ENCODE assay signal across 10 cellular contexts in the genomic region with DNA sequence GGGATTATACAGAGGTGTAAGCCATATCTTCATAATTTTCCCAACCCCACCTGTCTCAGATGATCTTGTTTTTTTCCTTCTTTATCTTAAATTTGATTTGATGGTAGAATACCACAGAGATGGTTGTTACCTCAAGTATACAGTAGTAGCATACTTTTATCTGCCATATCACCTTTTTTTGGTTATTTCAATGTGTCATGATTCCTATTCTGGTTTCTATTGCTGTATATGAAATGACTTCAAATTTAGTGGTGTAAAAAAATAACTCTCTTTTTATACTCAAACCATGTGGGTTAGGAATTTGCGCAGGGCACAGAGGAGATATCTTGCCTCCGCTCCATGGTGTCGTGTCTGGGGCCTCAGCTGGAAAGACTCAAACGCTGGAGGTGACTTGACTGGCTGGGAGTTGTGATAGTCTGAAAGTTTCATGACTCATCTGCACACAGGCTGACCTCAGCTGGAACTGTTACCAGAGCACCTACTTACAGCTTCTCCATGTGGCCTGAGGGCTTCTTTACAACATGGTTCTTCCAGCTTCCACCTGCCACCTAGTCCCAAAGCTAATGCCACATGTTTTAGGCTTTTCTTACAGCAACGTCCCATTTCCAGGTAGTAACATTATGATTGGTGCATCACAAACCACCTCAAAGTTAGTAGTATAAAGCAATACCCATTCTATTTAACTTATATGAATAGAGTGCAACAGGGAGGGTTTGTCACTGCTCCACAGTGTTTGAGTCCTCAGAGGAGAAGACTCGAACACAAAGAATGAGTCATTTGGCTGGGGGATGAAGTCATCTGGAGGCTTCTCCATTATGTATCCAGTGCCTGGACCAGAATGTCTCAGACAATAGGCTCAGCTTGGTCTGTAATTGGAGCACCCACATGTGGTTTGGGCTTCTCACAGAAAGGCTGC.
DNase-seq lines count a peak whose midpoint lies in the region; ATAC-seq and TF ChIP-seq lines count a peak whose summit lies in the region.
"Had no signal": no experiment of that assay in that cellular context is flagged by ENCODE, and none has a peak within 500 bp of the region (broad histone marks: within the 10 kb centered on the region; RNA-seq: fewer than 3 reads in every experiment).

No MANE protein-coding gene starts in this region.

- no peaks in the 10 kb centered on the region for H3K27me3 Mint-ChIP-seq in activated T-cell treated with anti-CD3 and anti-CD28 coated beads, Interleukin-2, amount 50 U/mL, for 4 hours (ENCODE audit: low read depth)
- no peaks in the 10 kb centered on the region for H3K27me3 Mint-ChIP-seq in WTC11 (ENCODE audit: low read depth)

- POLR2A ChIA-PET in WTC11 (lab: Charles Lee): no interaction called here

- H3K9me3 Mint-ChIP-seq in activated T-cell treated with anti-CD3 and anti-CD28 coated beads, Interleukin-2, amount 50 U/mL, for 4 hours: no peaks in the 10 kb centered on the region
- no peaks in the 10 kb centered on the region for H3K9me3 Mint-ChIP-seq in stimulated activated effector memory CD8-positive, alpha-beta T cell treated with anti-CD3 and anti-CD28 coated beads, Interleukin-12 subunit alpha, Interleukin-12 subunit beta, amount 100 ng/mL, for 72 hours
- no peaks in the 10 kb centered on the region for H3K9me3 Mint-ChIP-seq in WTC11
- H3K9me3 Mint-ChIP-seq: activated T-helper 1 cell treated with anti-CD3 and anti-CD28 coated beads, Interleukin-12 subunit alpha, Interleukin-12 subunit beta, Interleukin-2, Interleukin-4 antibody, amounts not matched to agents 30 ng/mL and 10 ng/mL and 1 ng/mL, durations not matched to agents 14 hours and 24 hours and 36 hours had no signal

- TF ChIP-seq CTCF in WTC11 (IDR thresholded peaks at IDR 0.05): no peak

- ATAC-seq in activated T-cell treated with anti-CD3 and anti-CD28 coated beads, Interleukin-2, amount 50 U/mL, for 4 hours: peak; percentile 63 to 77
- ATAC-seq in stimulated activated effector memory CD8-positive, alpha-beta T cell treated with anti-CD3 and anti-CD28 coated beads, Interleukin-12 subunit alpha, Interleukin-12 subunit beta, amount 100 ng/mL, for 72 hours: peak; percentile 88
- no peak for ATAC-seq in WTC11
- ATAC-seq in GM19328 (IDR thresholded peaks at IDR 0.05; ENCODE audit: unreplicated experiment): no peak

- peak overlapping the region; percentile 24 for H3K27ac Mint-ChIP-seq in stimulated activated effector memory CD8-positive, alpha-beta T cell treated with anti-CD3 and anti-CD28 coated beads, Interleukin-12 subunit alpha, Interleukin-12 subunit beta, amount 100 ng/mL, for 72 hours
- no peak overlapping the region for H3K27ac Mint-ChIP-seq in WTC11
- H3K27ac Mint-ChIP-seq: activated T-helper 1 cell treated with anti-CD3 and anti-CD28 coated beads, Interleukin-12 subunit alpha, Interleukin-12 subunit beta, Interleukin-2, Interleukin-4 antibody, amounts not matched to agents 30 ng/mL and 10 ng/mL and 1 ng/mL, durations not matched to agents 14 hours and 24 hours and 36 hours had no signal

- CTCF ChIA-PET in WTC11 (lab: Charles Lee): no interaction called here

- H3K4me3 Mint-ChIP-seq in activated T-cell treated with anti-CD3 and anti-CD28 coated beads, Interleukin-2, amount 50 U/mL, for 4 hours: no peak overlapping the region
- no peak overlapping the region for H3K4me3 Mint-ChIP-seq in stimulated activated effector memory CD8-positive, alpha-beta T cell treated with anti-CD3 and anti-CD28 coated beads, Interleukin-12 subunit alpha, Interleukin-12 subunit beta, amount 100 ng/mL, for 72 hours
- H3K4me3 Mint-ChIP-seq in WTC11: no peak overlapping the region
- H3K4me3 Mint-ChIP-seq: activated T-helper 1 cell treated with anti-CD3 and anti-CD28 coated beads, Interleukin-12 subunit alpha, Interleukin-12 subunit beta, Interleukin-2, Interleukin-4 antibody, amounts not matched to agents 30 ng/mL and 10 ng/mL and 1 ng/mL, durations not matched to agents 14 hours and 24 hours and 36 hours had no signal

- intact Hi-C loops in head of caudate nucleus (cut with DNase I): no loop called here

- no peaks in the 10 kb centered on the region for H3K36me3 Mint-ChIP-seq in activated T-cell treated with anti-CD3 and anti-CD28 coated beads, Interleukin-2, amount 50 U/mL, for 4 hours (ENCODE audit: insufficient read depth)
- no peaks in the 10 kb centered on the region for H3K36me3 Mint-ChIP-seq in stimulated activated effector memory CD8-positive, alpha-beta T cell treated with anti-CD3 and anti-CD28 coated beads, Interleukin-12 subunit alpha, Interleukin-12 subunit beta, amount 100 ng/mL, for 72 hours
- no peaks in the 10 kb centered on the region for H3K36me3 Mint-ChIP-seq in WTC11

- DNase-seq in activated T-cell treated with anti-CD3 and anti-CD28 coated beads, Interleukin-2, amount 50 U/mL, for 4 hours: no peak
- no peak for DNase-seq in activated T-cell treated with anti-CD3 and anti-CD28 coated beads, Interleukin-2, amount 50 U/mL, for 1 hour
- DNase-seq in NCI-H2107 treated with DMSO at 0.1 percent for 48 hours (lab: John Stamatoyannopoulos, UW; ENCODE audit: unreplicated experiment) (peak; percentile 71), dedifferentiated amniotic fluid mesenchymal stem cell (ENCODE audit: extremely low spot score) (peak; percentile 63), WTC11 (ENCODE audit: low spot score) (no peak), head of caudate nucleus (no peak)
- no peak for DNase-seq in stimulated activated effector memory CD8-positive, alpha-beta T cell treated with anti-CD3 and anti-CD28 coated beads, Interleukin-12 subunit alpha, Interleukin-12 subunit beta, amount 100 ng/mL, for 72 hours (ENCODE audit: low spot score in 2 of 2)
- DNase-seq: NCI-H1694 had no signal

- no peaks in the 10 kb centered on the region for H3K4me1 Mint-ChIP-seq in activated T-cell treated with anti-CD3 and anti-CD28 coated beads, Interleukin-2, amount 50 U/mL, for 4 hours (ENCODE audit: low read depth)
- peaks cover 7% of the 10 kb centered on the region for H3K4me1 Mint-ChIP-seq in stimulated activated effector memory CD8-positive, alpha-beta T cell treated with anti-CD3 and anti-CD28 coated beads, Interleukin-12 subunit alpha, Interleukin-12 subunit beta, amount 100 ng/mL, for 72 hours
- H3K4me1 Mint-ChIP-seq in WTC11: no peaks in the 10 kb centered on the region

TF ChIP-seq in WTC11, 78 proteins besides CTCF, POLR2A, EP300 and RAD21:
- TF ChIP-seq TEAD1 (CRISPR knock-in tag; IDR thresholded peaks at IDR 0.05) (no peak), ZNF232 (CRISPR knock-in tag; IDR thresholded peaks at IDR 0.05) (no peak), GABPB1 (CRISPR knock-in tag; IDR thresholded peaks at IDR 0.05) (no peak), GTF2I (CRISPR knock-in tag; conservative IDR thresholded peaks at IDR 0.05) (no peak), SMAD3 (CRISPR knock-in tag; IDR thresholded peaks at IDR 0.05; ENCODE audit: borderline replicate concordance) (no peak), ETV6 (CRISPR knock-in tag; IDR thresholded peaks at IDR 0.05) (no peak)
- TF ChIP-seq, protein P1, sequence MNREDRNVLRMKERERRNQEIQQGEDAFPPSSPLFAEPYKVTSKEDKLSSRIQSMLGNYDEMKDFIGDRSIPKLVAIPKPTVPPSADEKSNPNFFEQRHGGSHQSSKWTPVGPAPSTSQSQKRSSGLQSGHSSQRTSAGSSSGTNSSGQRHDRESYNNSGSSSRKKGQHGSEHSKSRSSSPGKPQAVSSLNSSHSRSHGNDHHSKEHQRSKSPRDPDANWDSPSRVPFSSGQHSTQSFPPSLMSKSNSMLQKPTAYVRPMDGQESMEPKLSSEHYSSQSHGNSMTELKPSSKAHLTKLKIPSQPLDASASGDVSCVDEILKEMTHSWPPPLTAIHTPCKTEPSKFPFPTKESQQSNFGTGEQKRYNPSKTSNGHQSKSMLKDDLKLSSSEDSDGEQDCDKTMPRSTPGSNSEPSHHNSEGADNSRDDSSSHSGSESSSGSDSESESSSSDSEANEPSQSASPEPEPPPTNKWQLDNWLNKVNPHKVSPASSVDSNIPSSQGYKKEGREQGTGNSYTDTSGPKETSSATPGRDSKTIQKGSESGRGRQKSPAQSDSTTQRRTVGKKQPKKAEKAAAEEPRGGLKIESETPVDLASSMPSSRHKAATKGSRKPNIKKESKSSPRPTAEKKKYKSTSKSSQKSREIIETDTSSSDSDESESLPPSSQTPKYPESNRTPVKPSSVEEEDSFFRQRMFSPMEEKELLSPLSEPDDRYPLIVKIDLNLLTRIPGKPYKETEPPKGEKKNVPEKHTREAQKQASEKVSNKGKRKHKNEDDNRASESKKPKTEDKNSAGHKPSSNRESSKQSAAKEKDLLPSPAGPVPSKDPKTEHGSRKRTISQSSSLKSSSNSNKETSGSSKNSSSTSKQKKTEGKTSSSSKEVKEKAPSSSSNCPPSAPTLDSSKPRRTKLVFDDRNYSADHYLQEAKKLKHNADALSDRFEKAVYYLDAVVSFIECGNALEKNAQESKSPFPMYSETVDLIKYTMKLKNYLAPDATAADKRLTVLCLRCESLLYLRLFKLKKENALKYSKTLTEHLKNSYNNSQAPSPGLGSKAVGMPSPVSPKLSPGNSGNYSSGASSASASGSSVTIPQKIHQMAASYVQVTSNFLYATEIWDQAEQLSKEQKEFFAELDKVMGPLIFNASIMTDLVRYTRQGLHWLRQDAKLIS (CRISPR knock-in tag; IDR thresholded peaks at IDR 0.05; ENCODE audit: borderline replicate concordance): no peak

Comparison
In these comparisons a context has a peak if more than half of its experiments do, and no peak if none do; other contexts are left out.
1. ATAC-seq: peak in activated T-cell treated with anti-CD3 and anti-CD28 coated beads, Interleukin-2, amount 50 U/mL, for 4 hours (2 of 2) and stimulated activated effector memory CD8-positive, alpha-beta T cell treated with anti-CD3 and anti-CD28 coated beads, Interleukin-12 subunit alpha, Interleukin-12 subunit beta, amount 100 ng/mL, for 72 hours (single experiment); none in WTC11 (single experiment) and GM19328 (single experiment).
2. DNase-seq: peak in NCI-H2107 treated with DMSO at 0.1 percent for 48 hours (single experiment) and dedifferentiated amniotic fluid mesenchymal stem cell (single experiment); none in activated T-cell treated with anti-CD3 and anti-CD28 coated beads, Interleukin-2, amount 50 U/mL, for 4 hours (single experiment), activated T-cell treated with anti-CD3 and anti-CD28 coated beads, Interleukin-2, amount 50 U/mL, for 1 hour (single experiment), stimulated activated effector memory CD8-positive, alpha-beta T cell treated with anti-CD3 and anti-CD28 coated beads, Interleukin-12 subunit alpha, Interleukin-12 subunit beta, amount 100 ng/mL, for 72 hours (0 of 2), WTC11 (single experiment) and head of caudate nucleus (0 of 42).